In genomic region chr10:44978213-44978569, GRCh38 we compare ENCODE assay signal across 2 cellular contexts.
A peak's percentile ranks its signal among the peaks of the same experiment; 100 is the strongest.
TF ChIP-seq lines count a peak whose summit lies in the region.

No MANE protein-coding gene starts in this region.

TF ChIP-seq in K562, 482 proteins besides CTCF, POLR2A, EP300 and RAD21:
- 0 out of 2 replicates have a peak, but pooled peaks have one; percentile 12 for TF ChIP-seq BCOR (IDR thresholded peaks at IDR 0.05)
- TF ChIP-seq RCOR1 (IDR thresholded peaks at IDR 0.05; ENCODE audit: borderline replicate concordance in 1 of 2, low read depth in 2 of 2, low read length in 2 of 2): peak in 1 of 2 experiments; percentile 46; a peak in 1 of 4 replicates
- no peak for TF ChIP-seq ZNF592 (IDR thresholded peaks at IDR 0.05)
- TF ChIP-seq E2F6 (IDR thresholded peaks at IDR 0.05; ENCODE audit: borderline replicate concordance in 1 of 2, extremely low read depth in 1 of 2, insufficient read depth in 1 of 2, insufficient read length in 1 of 2, low read depth in 1 of 2, low read length in 1 of 2, poor library complexity in 1 of 2, severe bottlenecking in 1 of 2): no peak
- TF ChIP-seq ESRRA (IDR thresholded peaks at IDR 0.05; ENCODE audit: borderline replicate concordance, low read depth): peak; percentile 73
- no peak for TF ChIP-seq MAFK (IDR thresholded peaks at IDR 0.05; ENCODE audit: low read length)
- no peak for TF ChIP-seq ZNF347 (CRISPR knock-in tag; IDR thresholded peaks at IDR 0.05; ENCODE audit: low read depth)
- 0 out of 2 replicates have a peak, but pooled peaks have one; percentile 30 for TF ChIP-seq SP1 (CRISPR knock-in tag; IDR thresholded peaks at IDR 0.05)

TF ChIP-seq in HepG2, 621 proteins besides CTCF, POLR2A, EP300 and RAD21 (continues in another document):
- TF ChIP-seq NFIC (IDR thresholded peaks at IDR 0.05; ENCODE audit: low read length) (peak; percentile 28; the same call in 1 of the 2 replicates), CENPT (CRISPR knock-in tag; IDR thresholded peaks at IDR 0.05; ENCODE audit: low read depth) (no peak), PITX1 (CRISPR knock-in tag; IDR thresholded peaks at IDR 0.05) (no peak), EED (CRISPR knock-in tag; IDR thresholded peaks at IDR 0.05) (no peak), ATF1 (CRISPR knock-in tag; IDR thresholded peaks at IDR 0.05) (no peak), ZNF367 (CRISPR knock-in tag; IDR thresholded peaks at IDR 0.05; ENCODE audit: borderline replicate concordance) (no peak), ZNF619 (CRISPR knock-in tag; IDR thresholded peaks at IDR 0.05) (no peak), KAT7 (CRISPR knock-in tag; IDR thresholded peaks at IDR 0.05; ENCODE audit: borderline replicate concordance) (no peak; the same call in 1 of the 2 replicates), FOXJ3 (CRISPR knock-in tag; IDR thresholded peaks at IDR 0.05; ENCODE audit: borderline replicate concordance) (0 out of 2 replicates have a peak, but pooled peaks have one; percentile 2), RORA (CRISPR knock-in tag; IDR thresholded peaks at IDR 0.05) (peak; percentile 66; the same call in 1 of the 2 replicates), ZKSCAN8 (CRISPR knock-in tag; IDR thresholded peaks at IDR 0.05; ENCODE audit: borderline replicate concordance) (no peak), ZMAT5 (CRISPR knock-in tag; IDR thresholded peaks at IDR 0.05; ENCODE audit: borderline replicate concordance, low read depth) (peak; percentile 79; the same call in 1 of the 2 replicates), ZNF335 (CRISPR knock-in tag; IDR thresholded peaks at IDR 0.05) (no peak), FOXA3 (CRISPR knock-in tag; IDR thresholded peaks at IDR 0.05) (no peak), ZNF557 (CRISPR knock-in tag; IDR thresholded peaks at IDR 0.05) (no peak), GZF1 (CRISPR knock-in tag; IDR thresholded peaks at IDR 0.05) (peak; percentile 29; the same call in 1 of the 2 replicates), AHDC1 (CRISPR knock-in tag; IDR thresholded peaks at IDR 0.05; ENCODE audit: borderline replicate concordance) (no peak), ZNF790 (CRISPR knock-in tag; IDR thresholded peaks at IDR 0.05; ENCODE audit: borderline replicate concordance) (0 out of 2 replicates have a peak, but pooled peaks have one; percentile 38), TOE1 (CRISPR knock-in tag; IDR thresholded peaks at IDR 0.05) (no peak), U2AF1 (optimal IDR thresholded peaks at IDR 0.05; ENCODE audit: low read depth, low read length) (no peak), TBX3 (IDR thresholded peaks at IDR 0.05; ENCODE audit: borderline replicate concordance) (no peak), ZNF749 (CRISPR knock-in tag; IDR thresholded peaks at IDR 0.05; ENCODE audit: borderline replicate concordance) (no peak), ZNF33A (CRISPR knock-in tag; IDR thresholded peaks at IDR 0.05; ENCODE audit: borderline replicate concordance) (no peak), IRF2 (CRISPR knock-in tag; IDR thresholded peaks at IDR 0.05) (no peak), KDM1A (CRISPR knock-in tag; IDR thresholded peaks at IDR 0.05) (no peak), ZNF629 (CRISPR knock-in tag; conservative IDR thresholded peaks at IDR 0.05) (peak; percentile 83; the same call in 1 of the 2 replicates), ETS1 (CRISPR knock-in tag; IDR thresholded peaks at IDR 0.05) (peak; percentile 62; the same call in 1 of the 2 replicates), ZNF501 (CRISPR knock-in tag; IDR thresholded peaks at IDR 0.05) (no peak), ZNF570 (CRISPR knock-in tag; IDR thresholded peaks at IDR 0.05; ENCODE audit: borderline replicate concordance) (0 out of 2 replicates have a peak, but pooled peaks have one; percentile 29), ZNF274 (CRISPR knock-in tag; IDR thresholded peaks at IDR 0.05) (no peak), HMG20B (CRISPR knock-in tag; conservative IDR thresholded peaks at IDR 0.05) (no peak), ZNF281 (CRISPR knock-in tag; IDR thresholded peaks at IDR 0.05; ENCODE audit: borderline replicate concordance) (no peak), ATF5 (CRISPR knock-in tag; IDR thresholded peaks at IDR 0.05; ENCODE audit: low read depth) (no peak), ZNF839 (CRISPR knock-in tag; IDR thresholded peaks at IDR 0.05; ENCODE audit: borderline replicate concordance) (0 out of 2 replicates have a peak, but pooled peaks have one; percentile 41), ZNF414 (CRISPR knock-in tag; IDR thresholded peaks at IDR 0.05) (0 out of 2 replicates have a peak, but pooled peaks have one; percentile 14), ZNF510 (CRISPR knock-in tag; IDR thresholded peaks at IDR 0.05; ENCODE audit: low read depth) (0 out of 2 replicates have a peak, but pooled peaks have one; percentile 29), NFRKB (IDR thresholded peaks at IDR 0.05) (no peak), SATB2 (CRISPR knock-in tag; IDR thresholded peaks at IDR 0.05) (no peak), ZNF180 (CRISPR knock-in tag; IDR thresholded peaks at IDR 0.05; ENCODE audit: borderline replicate concordance, low read depth) (no peak), NFYB (CRISPR knock-in tag; IDR thresholded peaks at IDR 0.05) (no peak), ZNF30 (CRISPR knock-in tag; IDR thresholded peaks at IDR 0.05) (0 out of 2 replicates have a peak, but pooled peaks have one; percentile 68), ATM (IDR thresholded peaks at IDR 0.05; ENCODE audit: borderline replicate concordance) (no peak), RBM22 (optimal IDR thresholded peaks at IDR 0.05; ENCODE audit: low read length) (peak; percentile 10), ZNF644 (CRISPR knock-in tag; IDR thresholded peaks at IDR 0.05; ENCODE audit: low read depth) (no peak), ZFX (CRISPR knock-in tag; IDR thresholded peaks at IDR 0.05; ENCODE audit: low read depth) (peak; percentile 9; the same call in 1 of the 2 replicates), JUND (CRISPR knock-in tag; IDR thresholded peaks at IDR 0.05) (no peak), ZFP36L1 (CRISPR knock-in tag; IDR thresholded peaks at IDR 0.05) (no peak), NCOA1 (CRISPR knock-in tag; IDR thresholded peaks at IDR 0.05) (no peak), ZNF563 (CRISPR knock-in tag; IDR thresholded peaks at IDR 0.05) (no peak), ZGPAT (CRISPR knock-in tag; IDR thresholded peaks at IDR 0.05) (no peak), ZNF234 (CRISPR knock-in tag; conservative IDR thresholded peaks at IDR 0.05) (no peak), HMGXB4 (CRISPR knock-in tag; IDR thresholded peaks at IDR 0.05; ENCODE audit: borderline replicate concordance in 1 of 2, low read depth in 1 of 2) (peak in 1 of 2 experiments; percentile 30; a peak in 2 of 4 replicates), ZIK1 (CRISPR knock-in tag; IDR thresholded peaks at IDR 0.05; ENCODE audit: borderline replicate concordance, low read depth) (no peak), DNMT3B (CRISPR knock-in tag; conservative IDR thresholded peaks at IDR 0.05) (no peak), NCOA5 (CRISPR knock-in tag; IDR thresholded peaks at IDR 0.05) (0 out of 2 replicates have a peak, but pooled peaks have one; percentile 20), ZNF460 (CRISPR knock-in tag; IDR thresholded peaks at IDR 0.05; ENCODE audit: borderline replicate concordance) (no peak)
